In genomic region chr1:25673962-25674928, GRCh38 we compare ENCODE assay signal across 1 cellular context.
TF ChIP-seq lines count a peak whose summit lies in the region.

No MANE protein-coding gene starts in this region.

TF ChIP-seq in Ishikawa, 13 proteins besides CTCF, POLR2A, EP300 and RAD21 (continued from another document):
- peak; percentile 43; the same call in 1 of the 2 replicates for TF ChIP-seq REST (IDR thresholded peaks at IDR 0.05; ENCODE audit: low read depth)
